Comparison of ENCODE assay signal across 1 cellular context in the genomic region with DNA sequence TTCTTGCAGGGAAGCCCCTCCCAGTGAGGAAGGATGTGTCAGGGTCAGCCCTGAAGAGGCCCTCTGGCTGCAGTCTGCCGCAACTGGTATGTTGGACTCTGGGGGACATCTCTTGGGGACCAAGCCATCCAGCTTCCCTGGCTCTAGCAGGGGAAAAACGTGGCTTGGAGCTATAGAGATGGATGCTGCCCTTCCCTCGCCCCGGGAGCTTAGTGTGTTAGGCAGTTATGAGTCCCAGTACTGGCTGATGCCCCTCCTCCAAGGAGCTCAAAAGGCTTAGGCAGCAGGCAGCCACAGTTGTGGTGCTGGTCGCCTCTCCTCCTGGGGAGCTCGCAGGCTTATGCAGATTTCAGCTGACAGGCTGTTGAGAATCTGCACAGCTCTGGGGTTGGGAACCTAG.
TF ChIP-seq lines count a peak whose summit lies in the region.

No MANE protein-coding gene starts in this region.

TF ChIP-seq in H1, 55 proteins besides CTCF, POLR2A, EP300 and RAD21 (continued from another document):
- TF ChIP-seq, protein P1, sequence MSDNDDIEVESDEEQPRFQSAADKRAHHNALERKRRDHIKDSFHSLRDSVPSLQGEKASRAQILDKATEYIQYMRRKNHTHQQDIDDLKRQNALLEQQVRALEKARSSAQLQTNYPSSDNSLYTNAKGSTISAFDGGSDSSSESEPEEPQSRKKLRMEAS (IDR thresholded peaks at IDR 0.05) = no peak
- TF ChIP-seq MAFK (IDR thresholded peaks at IDR 0.05; ENCODE audit: low read depth, low read length) (no peak), KDM5A (IDR thresholded peaks at IDR 0.05; ENCODE audit: low read length) (no peak), SIRT6 (IDR thresholded peaks at IDR 0.05; ENCODE audit: low read length) (no peak), RNF2 (IDR thresholded peaks at IDR 0.05; ENCODE audit: borderline replicate concordance, low read depth, low read length, missing control alignments, poor library complexity, severe bottlenecking) (no peak), JUN (IDR thresholded peaks at IDR 0.05; ENCODE audit: low read depth, low read length) (no peak), GTF2F1 (IDR thresholded peaks at IDR 0.05; ENCODE audit: borderline replicate concordance, low read depth, low read length) (no peak), POU5F1 (IDR thresholded peaks at IDR 0.05; ENCODE audit: low read depth, low read length) (no peak), CTBP2 (IDR thresholded peaks at IDR 0.05; ENCODE audit: borderline replicate concordance, insufficient read depth, insufficient read length, low read length) (no peak), SAP30 (IDR thresholded peaks at IDR 0.05; ENCODE audit: insufficient read depth, insufficient replicate concordance, low read length) (no peak), GABPA (IDR thresholded peaks at IDR 0.05; ENCODE audit: borderline replicate concordance, insufficient read depth, low read length) (no peak)
